7 cellular contexts compared by ENCODE assay signal in genomic region chr10:111486346-111486745, GRCh38.
"Had no signal": no experiment of that assay in that cellular context is flagged by ENCODE, and none has a peak within 500 bp of the region (broad histone marks: within the 10 kb centered on the region; RNA-seq: fewer than 3 reads in every experiment).

No MANE protein-coding gene starts in this region.

- ATAC-seq: HepG2, K562 had no signal

- H3K4me3 ChIP-seq: K562 had no signal

- DNase-seq: IMR-90, KBM-7, KG1 had no signal

- H3K27ac ChIP-seq: HL-60, KMS-11 had no signal
